24 cellular contexts compared by ENCODE assay signal in genomic region chr16:88613-89012, GRCh38.
"Had no signal": no experiment of that assay in that cellular context is flagged by ENCODE, and none has a peak within 500 bp of the region (broad histone marks: within the 10 kb centered on the region; RNA-seq: fewer than 3 reads in every experiment).

No MANE protein-coding gene starts in this region.

- H3K36me3 Mint-ChIP-seq: naive B cell; natural killer cell treated with Interleukin-12 subunit alpha and Interleukin-12 subunit beta and Interleukin-15 and Interleukin-18, amount 100 ng/mL, for 72 hours had no signal

- H3K27ac ChIP-seq: prostate gland, right atrium auricular region, sigmoid colon, testis, upper lobe of left lung had no signal

- H3K27me3 ChIP-seq: right atrium auricular region, sigmoid colon, testis, tibial artery, upper lobe of left lung had no signal

- FAIRE-seq: frontal cortex, keratinocyte, urothelium cell line had no signal

- DNase-seq: dermis blood vessel endothelial cell; effector memory CD4-positive, alpha-beta T cell; hypothalamus; mesenchymal stem cell; naive B cell; sigmoid colon; stimulated activated CD4-positive, alpha-beta T cell treated with anti-CD3 and anti-CD28 coated beads, Interleukin-4, amount 100 ng/mL, for 4 hours; stimulated activated naive CD8-positive, alpha-beta T cell treated with anti-CD3 and anti-CD28 coated beads, Interleukin-15, Interleukin-2, amounts not matched to agents 100 U/mL and 50 U/mL, for 24 hours; substantia nigra; testis; tibial artery had no signal

- H3K4me3 ChIP-seq: coronary artery, mucosa of descending colon, prostate gland, right atrium auricular region, sigmoid colon, testis, tibial artery, upper lobe of left lung had no signal

- H3K9me3 Mint-ChIP-seq: mesothelial cell of epicardium; naive B cell; natural killer cell treated with Interleukin-12 subunit alpha and Interleukin-12 subunit beta and Interleukin-15 and Interleukin-18, amount 100 ng/mL, for 72 hours; neural crest cell; stimulated activated memory B cell treated with anti-CD40 and anti-IgM and Interleukin-4, amounts not matched to agents 10 μg/mL and 1 μg/mL and 100 μg/mL, for 72 hours had no signal

- H3K4me3 Mint-ChIP-seq: mesothelial cell of epicardium; natural killer cell treated with Interleukin-12 subunit alpha and Interleukin-12 subunit beta and Interleukin-15 and Interleukin-18, amount 100 ng/mL, for 72 hours; neural crest cell; stimulated activated memory B cell treated with anti-CD40 and anti-IgM and Interleukin-4, amounts not matched to agents 10 μg/mL and 1 μg/mL and 100 μg/mL, for 72 hours had no signal

- H3K4me1 Mint-ChIP-seq: mesothelial cell of epicardium had no signal

- H3K9me3 ChIP-seq: mucosa of descending colon, prostate gland, right atrium auricular region, sigmoid colon, testis, tibial artery, upper lobe of left lung had no signal

- ATAC-seq: left lobe of liver; mucosa of descending colon; natural killer cell treated with Interleukin-12 subunit alpha and Interleukin-12 subunit beta and Interleukin-15 and Interleukin-18, amount 100 ng/mL, for 72 hours; stimulated activated memory B cell treated with anti-CD40 and anti-IgM and Interleukin-4, amounts not matched to agents 10 μg/mL and 1 μg/mL and 100 μg/mL, for 72 hours; stimulated activated naive CD8-positive, alpha-beta T cell treated with anti-CD3 and anti-CD28 coated beads, Interleukin-15, Interleukin-2, amounts not matched to agents 100 U/mL and 50 U/mL, for 24 hours had no signal

- H3K27ac Mint-ChIP-seq: mesothelial cell of epicardium; natural killer cell treated with Interleukin-12 subunit alpha and Interleukin-12 subunit beta and Interleukin-15 and Interleukin-18, amount 100 ng/mL, for 72 hours; stimulated activated memory B cell treated with anti-CD40 and anti-IgM and Interleukin-4, amounts not matched to agents 10 μg/mL and 1 μg/mL and 100 μg/mL, for 72 hours had no signal

- H3K27me3 Mint-ChIP-seq: naive B cell; natural killer cell treated with Interleukin-12 subunit alpha and Interleukin-12 subunit beta and Interleukin-15 and Interleukin-18, amount 100 ng/mL, for 72 hours; stimulated activated memory B cell treated with anti-CD40 and anti-IgM and Interleukin-4, amounts not matched to agents 10 μg/mL and 1 μg/mL and 100 μg/mL, for 72 hours had no signal
